ENCODE assay signal across 15 cellular contexts in the genomic region with DNA sequence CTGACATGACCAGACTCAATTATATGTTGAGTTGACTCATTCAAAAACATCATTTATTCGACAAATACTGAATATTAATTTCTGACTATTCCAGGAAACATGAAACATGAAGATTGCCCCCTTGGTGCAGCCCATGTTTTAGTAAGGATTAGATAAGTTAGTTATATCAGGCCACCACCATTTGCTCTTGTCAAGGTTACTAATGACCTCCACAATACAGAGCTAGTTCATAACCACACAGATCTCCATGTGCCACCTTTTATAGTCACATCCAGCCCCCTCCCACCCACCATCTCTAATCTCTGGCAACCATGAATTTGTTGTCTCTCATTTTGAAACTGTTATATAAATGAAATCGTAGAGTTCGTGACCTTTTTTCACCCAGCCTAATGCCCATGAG. TPM values are rescaled to one million over a fixed set of nuclear protein-coding genes. Genes with fewer than 3 reads are reported as not detected.
A peak's percentile ranks its signal among the peaks of the same experiment; 100 is the strongest.
DNase-seq lines count a peak whose midpoint lies in the region; ATAC-seq, FAIRE-seq and TF ChIP-seq lines count a peak whose summit lies in the region.
"Had no signal": no experiment of that assay in that cellular context is flagged by ENCODE, and none has a peak within 500 bp of the region (broad histone marks: within the 10 kb centered on the region; RNA-seq: fewer than 3 reads in every experiment).

No MANE protein-coding gene starts in this region.

- H3K9me3 Mint-ChIP-seq in IgD-negative memory B cell (no peaks in the 10 kb centered on the region), CD14-positive monocyte (no peaks in the 10 kb centered on the region)
- peaks cover 0 to 1% (median 0%) of the 10 kb centered on the region in 11 donors for H3K9me3 Mint-ChIP-seq in naive thymus-derived CD4-positive, alpha-beta T cell
- no peaks in the 10 kb centered on the region for H3K9me3 Mint-ChIP-seq in stimulated activated naive CD8-positive, alpha-beta T cell treated with anti-CD3 and anti-CD28 coated beads, Interleukin-15, amount 100 ng/mL, for 72 hours
- H3K9me3 Mint-ChIP-seq: CD8-positive, alpha-beta memory T cell had no signal

- H3K27me3 Mint-ChIP-seq in IgD-negative memory B cell (peaks cover 1% of the 10 kb centered on the region), CD14-positive monocyte (ENCODE audit: low read depth in 3 of 3) (no peaks in the 10 kb centered on the region)
- H3K27me3 Mint-ChIP-seq in naive thymus-derived CD4-positive, alpha-beta T cell: no peaks in the 10 kb centered on the region
- H3K27me3 Mint-ChIP-seq in stimulated activated naive CD8-positive, alpha-beta T cell treated with anti-CD3 and anti-CD28 coated beads, Interleukin-15, amount 100 ng/mL, for 72 hours: no peaks in the 10 kb centered on the region
- H3K27me3 Mint-ChIP-seq: CD8-positive, alpha-beta memory T cell had no signal

- CTCF ChIA-PET in K562 (lab: Yijun Ruan, JAX; ENCODE audit: low intra/inter-chr PET ratio): no interaction called here
- CTCF ChIA-PET in naive thymus-derived CD4-positive, alpha-beta T cell (lab: Charles Lee): no interaction called here

- H3K9me1 ChIP-seq in K562 (ENCODE audit: control insufficient read depth, insufficient read depth, low read length): no peaks in the 10 kb centered on the region

- POLR2A ChIA-PET in K562 (lab: Yijun Ruan, JAX): interaction anchor here (0.7 to 5.0 kb wide), 4 partner anchors 12 to 17 kb away, joined by 4 to 31 read pairs (median 4); no protein-coding TSS in a partner anchor
- POLR2A ChIA-PET in naive thymus-derived CD4-positive, alpha-beta T cell (lab: Charles Lee): interaction anchor here (0.7 kb wide), 1 partner anchor 134 kb away, joined by 6 read pairs; no protein-coding TSS in a partner anchor

- peaks cover 85% of the 10 kb centered on the region for H3K79me2 ChIP-seq in K562 (ENCODE audit: control insufficient read depth, insufficient read depth, low read length)

- H3K27me3 ChIP-seq in K562 (ENCODE audit: control insufficient read depth in 2 of 2, insufficient read depth in 2 of 2, low read length in 2 of 2): no peaks in the 10 kb centered on the region
- H3K27me3 ChIP-seq in naive thymus-derived CD4-positive, alpha-beta T cell (ENCODE audit: control insufficient read depth in 2 of 2, insufficient read depth in 2 of 2, low read length in 2 of 2): no peaks in the 10 kb centered on the region

- H3K9me3 ChIP-seq in K562 (replicated peaks; ENCODE audit: control insufficient read depth, insufficient read depth, low read depth, low read length): no peaks in the 10 kb centered on the region
- no peaks in the 10 kb centered on the region for H3K9me3 ChIP-seq in naive thymus-derived CD4-positive, alpha-beta T cell (ENCODE audit: control insufficient read depth in 2 of 3, low read length in 3 of 3)
- H3K9me3 ChIP-seq: A549, Caco-2 had no signal

- H4K20me1 ChIP-seq in K562 (replicated peaks; ENCODE audit: control insufficient read depth, insufficient read depth, low read length): no peaks in the 10 kb centered on the region

- H3K4me1 ChIP-seq in K562 (replicated peaks in 1 of 2; ENCODE audit: control insufficient read depth in 2 of 2, insufficient read depth in 2 of 2, low read length in 2 of 2): peaks cover 11 to 53% of the 10 kb centered on the region in 2 experiments; a peak in 4 of 5 replicates
- no peaks in the 10 kb centered on the region for H3K4me1 ChIP-seq in naive thymus-derived CD4-positive, alpha-beta T cell (ENCODE audit: control insufficient read depth in 2 of 2, insufficient read depth in 2 of 2, low read length in 2 of 2)
- H3K4me1 ChIP-seq: A549, Caco-2 had no signal

- H3K36me3 Mint-ChIP-seq in IgD-negative memory B cell (peaks cover 6% of the 10 kb centered on the region), CD14-positive monocyte (peaks cover 56 to 67% of the 10 kb centered on the region in 2 donors)
- H3K36me3 Mint-ChIP-seq in naive thymus-derived CD4-positive, alpha-beta T cell: peaks cover 6 to 58% (median 30%) of the 10 kb centered on the region in 5 donors

- TF ChIP-seq POLR2A in GM12891 (IDR thresholded peaks at IDR 0.05; ENCODE audit: low read depth, low read length) (no peak), K562 (conservative IDR thresholded peaks at IDR 0.05) (no peak)

- WGBS in K562 (ENCODE audit: insufficient coverage, low coverage, missing lambda C conversion rate): 35% methylated on average over 3 of the region's 3 CpGs

- peak; percentile 9; the same call in 1 of the 3 replicates for ATAC-seq in K562
- ATAC-seq in naive thymus-derived CD4-positive, alpha-beta T cell: no peak
- no peak for ATAC-seq in stimulated activated naive CD8-positive, alpha-beta T cell treated with anti-CD3 and anti-CD28 coated beads, Interleukin-15, amount 100 ng/mL, for 72 hours
- ATAC-seq: A549, HCT116 had no signal

- TF ChIP-seq RAD21 in K562 (CRISPR knock-in tag; conservative IDR thresholded peaks at IDR 0.05 in 1 of 2, IDR thresholded peaks at IDR 0.05 in 1 of 2): no peak

- TF ChIP-seq CTCF in K562 (IDR thresholded peaks at IDR 0.05 in 2 of 3, conservative IDR thresholded peaks at IDR 0.05 in 1 of 3; ENCODE audit: insufficient read depth in 2 of 3, low read depth in 1 of 3, low read length in 3 of 3) (no peak), CD14-positive monocyte (IDR thresholded peaks at IDR 0.05) (no peak)

- H3K9ac ChIP-seq in K562 (ENCODE audit: insufficient read depth in 1 of 2, low read depth in 2 of 2, low read length in 2 of 2): no peak overlapping the region

- H3K27ac ChIP-seq in K562 (ENCODE audit: extremely low read depth, low read depth, low read length): peak overlapping the region; percentile 7; the same call in 2 of the 3 replicates
- no peak overlapping the region for H3K27ac ChIP-seq in naive thymus-derived CD4-positive, alpha-beta T cell (ENCODE audit: low read depth, low read length)
- H3K27ac ChIP-seq: A549, HL-60 had no signal

- peak; percentile 22; the same call in 1 of the 2 replicates for TF ChIP-seq EP300 in K562 (IDR thresholded peaks at IDR 0.05; ENCODE audit: low read length)

- in situ Hi-C loops in K562 (cut with MboI): no loop called here

- intact Hi-C loops in K562 (cut with micrococcal nuclease) (loop anchor here (2.0 kb wide), 1 partner anchor 16 kb away; no protein-coding TSS in a partner anchor), CD14-positive monocyte (cut with micrococcal nuclease) (no loop called here)
- intact Hi-C loops in naive thymus-derived CD4-positive, alpha-beta T cell (cut with micrococcal nuclease): no loop called here

- H3K4me1 Mint-ChIP-seq in IgD-negative memory B cell: peaks cover 45 to 59% (median 56%) of the 10 kb centered on the region in 3 donors
- H3K4me1 Mint-ChIP-seq in naive thymus-derived CD4-positive, alpha-beta T cell: peaks cover 27 to 76% (median 52%) of the 10 kb centered on the region in 7 donors
- peaks cover 36% of the 10 kb centered on the region for H3K4me1 Mint-ChIP-seq in stimulated activated naive CD8-positive, alpha-beta T cell treated with anti-CD3 and anti-CD28 coated beads, Interleukin-15, amount 100 ng/mL, for 72 hours
- peaks cover 68% of the 10 kb centered on the region for H3K4me1 Mint-ChIP-seq in CD14-positive monocyte

- H3K4me2 ChIP-seq in K562 (ENCODE audit: insufficient read depth, low read length): peak overlapping the region; percentile 20; the same call in 1 of the 2 replicates
- H3K4me2 ChIP-seq: A549 had no signal

- peaks cover 57% of the 10 kb centered on the region for H3K36me3 ChIP-seq in K562 (ENCODE audit: control insufficient read depth, insufficient read depth, low read length)
- peaks cover 0 to 20% (median 0%) of the 10 kb centered on the region in 3 experiments for H3K36me3 ChIP-seq in naive thymus-derived CD4-positive, alpha-beta T cell (ENCODE audit: control insufficient read depth in 2 of 3, insufficient read depth in 3 of 3, low read length in 3 of 3)

- H2AFZ ChIP-seq in K562 (ENCODE audit: low read depth, low read length): no peak overlapping the region

- no peak overlapping the region for H3K4me3 ChIP-seq in K562
- no peak overlapping the region for H3K4me3 ChIP-seq in naive thymus-derived CD4-positive, alpha-beta T cell (ENCODE audit: low read length)
- H3K4me3 ChIP-seq: A549 had no signal

- FAIRE-seq in GM12891 (lab: Jason Lieb, UNC) (peak; percentile 23), K562 (lab: Jason Lieb, UNC) (peak; percentile 61)
- FAIRE-seq: A549, GM18507 had no signal

- no peak for DNase-seq in GM12891 (ENCODE audit: insufficient read length, low spot score)
- peak in 2 of 4 experiments; percentile 43 to 57 for DNase-seq in K562 (ENCODE audit: extremely low read depth in 1 of 4, low spot score in 3 of 4)
- no peak for DNase-seq in naive thymus-derived CD4-positive, alpha-beta T cell
- no peak for DNase-seq in SKM-1 treated with dmso at 0.1 percent for 144 hours (lab: John Stamatoyannopoulos, UW; ENCODE audit: unreplicated experiment)
- no peak for DNase-seq in stimulated activated naive CD8-positive, alpha-beta T cell treated with anti-CD3 and anti-CD28 coated beads, Interleukin-15, amount 100 ng/mL, for 72 hours
- DNase-seq in CD14-positive monocyte (ENCODE audit: low spot score): no peak
- DNase-seq: Caco-2; CD8-positive, alpha-beta memory T cell; DND-41; GF-D8 had no signal

- H3K4me3 Mint-ChIP-seq in IgD-negative memory B cell: no peak overlapping the region
- no peak overlapping the region for H3K4me3 Mint-ChIP-seq in naive thymus-derived CD4-positive, alpha-beta T cell
- H3K4me3 Mint-ChIP-seq in stimulated activated naive CD8-positive, alpha-beta T cell treated with anti-CD3 and anti-CD28 coated beads, Interleukin-15, amount 100 ng/mL, for 72 hours: no peak overlapping the region
- H3K4me3 Mint-ChIP-seq in CD14-positive monocyte: no peak overlapping the region
- H3K4me3 Mint-ChIP-seq: CD8-positive, alpha-beta memory T cell had no signal

- BruUV-seq in K562 (replicated peaks; lab: Mats Ljungman, UMichigan): no TSS peak

- H3K27ac Mint-ChIP-seq in IgD-negative memory B cell (peak overlapping the region in 2 of 3 donors; percentile 37 to 74), CD14-positive monocyte (peak overlapping the region in 1 of 7 donors; percentile 57)
- H3K27ac Mint-ChIP-seq in naive thymus-derived CD4-positive, alpha-beta T cell: peak overlapping the region in 5 of 9 donors; percentile 5 to 30 (median 20)
- no peak overlapping the region for H3K27ac Mint-ChIP-seq in stimulated activated naive CD8-positive, alpha-beta T cell treated with anti-CD3 and anti-CD28 coated beads, Interleukin-15, amount 100 ng/mL, for 72 hours

RNA-seq across cellular contexts. Expression of gene KLHL18, which starts 15.7 kb away (rescaled TPM):
- 34.9 TPM for polyA plus RNA-seq in GM12891 (2012; ENCODE audit: low read depth, missing spikeins)
- 17.4 TPM for polyA plus RNA-seq in IgD-negative memory B cell
- total RNA-seq in K562 (2011; cell fraction: chromatin; rRNA removed; ENCODE audit: low replicate concordance): 54.7 and 60.1 TPM in 2 replicates
- 43.5 and 49.7 TPM in 2 replicates for total RNA-seq in K562 (2011; cell fraction: nucleolus; rRNA removed)
- 55.2 and 67.2 TPM in 2 replicates for total RNA-seq in K562 (2011; cell fraction: nucleoplasm; rRNA removed)
- total RNA-seq in K562 (2014; rRNA removed): 26.7 and 34.9 TPM in 2 replicates
- total RNA-seq in K562 (2014; rRNA removed; fragmentation: Illumina TruSeq; extraction: Trizol): 30.5 and 30.8 TPM in 2 replicates
- 33.5 and 34.9 TPM in 2 replicates for total RNA-seq in K562 (2015; rRNA removed; fragmentation: Illumina TruSeq; extraction: Trizol)
- 70.8 and 79.5 TPM in 2 replicates for total RNA-seq in K562 (2021)
- polyA plus RNA-seq in K562 (2011; rRNA removed): 67.4 and 73.7 TPM in 2 replicates
- 80.1 and 102 TPM in 2 replicates for polyA plus RNA-seq in K562 (2011; cell fraction: cytosol; rRNA removed)
- 39.7 and 55.6 TPM in 2 replicates for polyA plus RNA-seq in K562 (2011; cell fraction: nucleus; rRNA removed)
- polyA plus RNA-seq in K562 (2012): 27.1 and 110 TPM in 2 replicates
- 48.7 and 52.9 TPM in 2 replicates for polyA plus RNA-seq in K562 (2014; fragmentation: Illumina TruSeq; extraction: Trizol)
- 10 to 100 TPM; 81.5 to 97.5 TPM for polyA plus RNA-seq in K562 (2014; fragmentation: Nextera tagmentation; extraction: Ambion mirVana)
- 40.4 and 43.6 TPM in 2 replicates for polyA plus RNA-seq in K562 (2014; rRNA removed)
- polyA minus RNA-seq in K562 (2011; rRNA and poly(A)+ RNA removed): 38.9 and 57.3 TPM in 2 replicates
- 18.8 and 37.2 TPM in 2 replicates for polyA minus RNA-seq in K562 (2011; cell fraction: cytosol; rRNA and poly(A)+ RNA removed)
- 24.2 and 31.7 TPM in 2 replicates for polyA minus RNA-seq in K562 (2011; cell fraction: nucleus; rRNA and poly(A)+ RNA removed)
- 10 to 100 TPM; 21.7 to 47.5 (median 24.5) TPM for total RNA-seq in naive thymus-derived CD4-positive, alpha-beta T cell
- polyA plus RNA-seq in naive thymus-derived CD4-positive, alpha-beta T cell: 10 to 100 TPM in 1 of 2 donors, 1 to 10 TPM in 1; 8.8 to 16.1 TPM
- polyA plus RNA-seq in CD14-positive monocyte: 10 to 100 TPM; 45.3 to 63.3 TPM

RNA-seq across cellular contexts. Expression of gene KIF9, which starts 15.8 kb away (rescaled TPM):
- 5.4 TPM for polyA plus RNA-seq in GM12891 (2012; ENCODE audit: low read depth, missing spikeins)
- polyA plus RNA-seq in IgD-negative memory B cell (4.7 TPM), K562 (2011; rRNA removed) (11.7 and 19.5 TPM in 2 replicates), K562 (2014; fragmentation: Illumina TruSeq; extraction: Trizol) (16.9 and 19.5 TPM in 2 replicates), K562 (2014; fragmentation: Nextera tagmentation; extraction: Ambion mirVana) (10 to 100 TPM; 52.1 to 56.9 TPM), K562 (2014; rRNA removed) (29.1 and 33.8 TPM in 2 replicates), CD14-positive monocyte (1 to 10 TPM; 3.8 to 5.1 TPM)
- 13.2 and 14.9 TPM in 2 replicates for total RNA-seq in K562 (2011; cell fraction: chromatin; rRNA removed; ENCODE audit: low replicate concordance)
- total RNA-seq in K562 (2011; cell fraction: nucleolus; rRNA removed): 8.4 and 13.3 TPM in 2 replicates
- 7.8 and 11.1 TPM in 2 replicates for total RNA-seq in K562 (2011; cell fraction: nucleoplasm; rRNA removed)
- total RNA-seq in K562 (2014; rRNA removed) (24.4 and 31.7 TPM in 2 replicates), K562 (2014; rRNA removed; fragmentation: Illumina TruSeq; extraction: Trizol) (25.0 and 26.9 TPM in 2 replicates), K562 (2015; rRNA removed; fragmentation: Illumina TruSeq; extraction: Trizol) (21.4 and 21.5 TPM in 2 replicates), K562 (2021) (20.4 and 26.3 TPM in 2 replicates)
- polyA plus RNA-seq in K562 (2011; cell fraction: cytosol; rRNA removed): 10.2 and 12.0 TPM in 2 replicates
- 9.9 and 12.5 TPM in 2 replicates for polyA plus RNA-seq in K562 (2011; cell fraction: nucleus; rRNA removed)
- 22.9 and 34.6 TPM in 2 replicates for polyA plus RNA-seq in K562 (2012)
- 8.8 and 10.7 TPM in 2 replicates for polyA minus RNA-seq in K562 (2011; rRNA and poly(A)+ RNA removed)
- polyA minus RNA-seq in K562 (2011; cell fraction: cytosol; rRNA and poly(A)+ RNA removed): 5.1 and 6.4 TPM in 2 replicates
- polyA minus RNA-seq in K562 (2011; cell fraction: nucleus; rRNA and poly(A)+ RNA removed): 4.2 and 5.3 TPM in 2 replicates
- total RNA-seq in naive thymus-derived CD4-positive, alpha-beta T cell: 10 to 100 TPM in 2 of 5 experiments, 1 to 10 TPM in 3; 2.7 to 15.0 (median 4.1) TPM
- 1 to 10 TPM; 2.3 to 5.3 TPM for polyA plus RNA-seq in naive thymus-derived CD4-positive, alpha-beta T cell

Comparison
In these comparisons a context has a peak if more than half of its experiments do, and no peak if none do; other contexts are left out.
1. H3K27ac Mint-ChIP-seq: peak in IgD-negative memory B cell (2 of 3) and naive thymus-derived CD4-positive, alpha-beta T cell (5 of 9); none in stimulated activated naive CD8-positive, alpha-beta T cell treated with anti-CD3 and anti-CD28 coated beads, Interleukin-15, amount 100 ng/mL, for 72 hours (0 of 2).